ENCODE assay signal across 24 cellular contexts in the genomic region with DNA sequence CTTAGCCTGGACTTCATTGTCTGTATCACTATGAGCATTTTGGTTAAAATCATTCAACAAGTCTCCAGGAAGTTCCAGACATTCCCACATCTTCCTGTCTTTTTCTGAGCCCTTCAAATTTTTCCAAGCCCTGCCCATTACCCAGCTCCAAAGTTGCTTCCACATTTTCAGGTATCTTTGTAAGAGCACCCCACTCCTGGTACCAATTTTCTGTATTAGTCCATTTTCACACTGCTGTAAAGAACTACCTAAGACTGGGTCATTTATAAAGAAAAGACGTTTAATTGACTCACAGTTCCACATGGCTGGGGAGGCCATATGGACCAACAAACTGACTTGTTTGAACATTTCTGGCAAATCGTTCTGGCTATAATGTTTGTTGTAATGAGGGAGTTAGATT.
"Had no signal": no experiment of that assay in that cellular context is flagged by ENCODE, and none has a peak within 500 bp of the region (broad histone marks: within the 10 kb centered on the region; RNA-seq: fewer than 3 reads in every experiment).

No MANE protein-coding gene starts in this region.

- H3K4me3 ChIP-seq: coronary artery, dorsolateral prefrontal cortex, esophagus muscularis mucosa, gastroesophageal sphincter, heart left ventricle, hepatocyte, left lung, lower lobe of right lung, mucosa of descending colon had no signal

- H3K4me2 ChIP-seq: hepatocyte had no signal

- H3K36me3 ChIP-seq: heart left ventricle, left lung, lower lobe of right lung had no signal

- FAIRE-seq: colon, endometrium, endothelial cell of umbilical vein, frontal cortex, islet of Langerhans, keratinocyte had no signal

- H3K27ac ChIP-seq: coronary artery, dorsolateral prefrontal cortex, esophagus muscularis mucosa, foreskin keratinocyte, gastroesophageal sphincter, heart left ventricle, hepatocyte, left lung, lower lobe of right lung had no signal

- H2AFZ ChIP-seq: hepatocyte had no signal

- H3K27me3 ChIP-seq: dorsolateral prefrontal cortex, esophagus muscularis mucosa, foreskin keratinocyte, gastroesophageal sphincter, heart left ventricle, hepatocyte, left lung had no signal

- H3K4me3 Mint-ChIP-seq: mesothelial cell of epicardium had no signal

- ATAC-seq: foreskin keratinocyte, gastroesophageal sphincter, heart left ventricle, left cardiac atrium, left lung, left ventricle myocardium superior, lower lobe of right lung, mucosa of descending colon had no signal

- H3K27ac Mint-ChIP-seq: mesothelial cell of epicardium, naive B cell had no signal

- H3K4me1 ChIP-seq: esophagus muscularis mucosa, foreskin keratinocyte, gastroesophageal sphincter, heart left ventricle, left lung, lower lobe of right lung had no signal

- H3K4me1 Mint-ChIP-seq: naive B cell had no signal

- DNase-seq: dermis blood vessel endothelial cell; dorsolateral prefrontal cortex; effector CD4-positive, alpha-beta T cell; effector memory CD4-positive, alpha-beta T cell; foreskin keratinocyte; heart left ventricle; left cardiac atrium; left lung; left ventricle myocardium superior; lower lobe of right lung; mesenchymal stem cell; mucosa of descending colon; naive B cell had no signal

- H3K79me2 ChIP-seq: hepatocyte had no signal
